25 cellular contexts compared by ENCODE assay signal in genomic region chr13:67440240-67440639, GRCh38.
DNase-seq lines count a peak whose midpoint lies in the region; ATAC-seq, FAIRE-seq and TF ChIP-seq lines count a peak whose summit lies in the region.
"Had no signal": no experiment of that assay in that cellular context is flagged by ENCODE, and none has a peak within 500 bp of the region (broad histone marks: within the 10 kb centered on the region; RNA-seq: fewer than 3 reads in every experiment).

No MANE protein-coding gene starts in this region.

- H3K9me1 ChIP-seq in K562 (ENCODE audit: control insufficient read depth, insufficient read depth, low read length), result no peaks in the 10 kb centered on the region

- H3K4me2 ChIP-seq in K562 (ENCODE audit: insufficient read depth, low read length), result no peak overlapping the region

- CTCF ChIA-PET in K562 (lab: Yijun Ruan, JAX; ENCODE audit: low intra/inter-chr PET ratio), result no interaction called here

- H2AFZ ChIP-seq in K562 (ENCODE audit: low read depth, low read length), result no peak overlapping the region; the same call in 1 of the 2 replicates

- TF ChIP-seq CTCF in K562 (IDR thresholded peaks at IDR 0.05 in 2 of 3, conservative IDR thresholded peaks at IDR 0.05 in 1 of 3; ENCODE audit: insufficient read depth in 2 of 3, low read depth in 1 of 3, low read length in 3 of 3), result no peak

- H3K9ac ChIP-seq in K562 (ENCODE audit: insufficient read depth in 1 of 2, low read depth in 2 of 2, low read length in 2 of 2), result no peak overlapping the region

- no peaks in the 10 kb centered on the region for H4K20me1 ChIP-seq in K562 (replicated peaks; ENCODE audit: control insufficient read depth, insufficient read depth, low read length)

- WGBS in K562 (ENCODE audit: insufficient coverage, low coverage, missing lambda C conversion rate), result 2% methylated on average over 4 of the region's 4 CpGs

- POLR2A ChIA-PET in K562 (lab: Yijun Ruan, JAX), result no interaction called here

- TF ChIP-seq RAD21 in K562 (CRISPR knock-in tag; conservative IDR thresholded peaks at IDR 0.05 in 1 of 2, IDR thresholded peaks at IDR 0.05 in 1 of 2), result no peak

- intact Hi-C loops in K562 (cut with micrococcal nuclease), result no loop called here

- H3K4me3 ChIP-seq in Jurkat, Clone E6-1 (ENCODE audit: low read length), result no peak overlapping the region
- no peak overlapping the region for H3K4me3 ChIP-seq in K562
- H3K4me3 ChIP-seq: GM12878, HAP-1, Peyer's patch, SK-N-MC had no signal

- TF ChIP-seq EP300 in K562 (IDR thresholded peaks at IDR 0.05; ENCODE audit: low read length), result no peak

- no TSS peak for BruUV-seq in K562 (replicated peaks; lab: Mats Ljungman, UMichigan)

- no peak overlapping the region for H3K27ac ChIP-seq in K562 (ENCODE audit: extremely low read depth, low read depth, low read length)
- H3K27ac ChIP-seq: C4-2B, Peyer's patch, SK-N-MC had no signal

- no peak overlapping the region for H3K27ac Mint-ChIP-seq in activated T-cell treated with anti-CD3 and anti-CD28 coated beads, Interleukin-2, amount 50 U/mL, for 72 hours
- H3K27ac Mint-ChIP-seq: CD8-positive, alpha-beta T cell had no signal

- H3K36me3 ChIP-seq in K562 (ENCODE audit: control insufficient read depth, insufficient read depth, low read length), result no peaks in the 10 kb centered on the region
- H3K36me3 ChIP-seq: HAP-1, Peyer's patch had no signal

- H3K4me3 Mint-ChIP-seq in activated T-cell treated with anti-CD3 and anti-CD28 coated beads, Interleukin-2, amount 50 U/mL, for 72 hours, result no peak overlapping the region
- H3K4me3 Mint-ChIP-seq: CD8-positive, alpha-beta T cell had no signal

- H3K4me1 Mint-ChIP-seq in activated T-cell treated with anti-CD3 and anti-CD28 coated beads, Interleukin-2, amount 50 U/mL, for 72 hours (ENCODE audit: low read depth), result no peaks in the 10 kb centered on the region

- H3K79me2 ChIP-seq in K562 (ENCODE audit: control insufficient read depth, insufficient read depth, low read length), result no peaks in the 10 kb centered on the region

- no peaks in the 10 kb centered on the region for H3K9me3 ChIP-seq in K562 (replicated peaks; ENCODE audit: control insufficient read depth, insufficient read depth, low read depth, low read length)
- H3K9me3 ChIP-seq: HAP-1, Peyer's patch had no signal

- H3K9me3 Mint-ChIP-seq in activated T-cell treated with anti-CD3 and anti-CD28 coated beads, Interleukin-2, amount 50 U/mL, for 72 hours, result no peaks in the 10 kb centered on the region

- H3K4me1 ChIP-seq in K562 (replicated peaks in 1 of 2; ENCODE audit: control insufficient read depth in 2 of 2, insufficient read depth in 2 of 2, low read length in 2 of 2), result no peaks in the 10 kb centered on the region
- H3K4me1 ChIP-seq: HAP-1, Peyer's patch had no signal

- H3K27me3 ChIP-seq in K562 (ENCODE audit: control insufficient read depth in 2 of 2, insufficient read depth in 2 of 2, low read length in 2 of 2), result no peaks in the 10 kb centered on the region
- H3K27me3 ChIP-seq: Peyer's patch had no signal

- peak; percentile 46 for DNase-seq in Jurkat, Clone E6-1 (ENCODE audit: low read depth, low spot score)
- DNase-seq in OCI-M1 (lab: John Stamatoyannopoulos, UW) (peak; percentile 91), K562 (ENCODE audit: extremely low read depth in 1 of 4, low spot score in 3 of 4) (no peak), activated gamma-delta T cell (lab: John Stamatoyannopoulos, UW) (no peak), SK-N-DZ (ENCODE audit: low spot score) (no peak), amygdala (lab: John Stamatoyannopoulos, UW) (no peak)
- no peak for DNase-seq in activated T-cell treated with anti-CD3 and anti-CD28 coated beads, Interleukin-2, amount 50 U/mL, for 72 hours
- DNase-seq: CD8-positive, alpha-beta T cell; DMS 273 treated with DMSO at 0.1 percent for 48 hours; DMS79; EL; GDM1; GOT3; NCI-H1105 treated with DMSO at 0.1 percent for 48 hours; NCI-H1694 treated with DMSO at 0.1 percent for 48 hours; NCI-H2081; NCI-H2227 treated with DMSO at 0.1 percent for 48 hours; NCI-H526 treated with DMSO at 0.1 percent for 48 hours; Peyer's patch; SHP77 treated with DMSO at 0.1 percent for 48 hours; SW 1271 had no signal

- H3K36me3 Mint-ChIP-seq in activated T-cell treated with anti-CD3 and anti-CD28 coated beads, Interleukin-2, amount 50 U/mL, for 72 hours (ENCODE audit: insufficient read depth in 2 of 2), result no peaks in the 10 kb centered on the region
- H3K36me3 Mint-ChIP-seq: CD8-positive, alpha-beta T cell had no signal

- ATAC-seq in K562, result no peak
- no peak for ATAC-seq in activated T-cell treated with anti-CD3 and anti-CD28 coated beads, Interleukin-2, amount 50 U/mL, for 72 hours (replicated peaks in 1 of 2)
- ATAC-seq: CD8-positive, alpha-beta T cell; GM12878 had no signal

- H3K27me3 Mint-ChIP-seq in activated T-cell treated with anti-CD3 and anti-CD28 coated beads, Interleukin-2, amount 50 U/mL, for 72 hours (ENCODE audit: low read depth), result no peaks in the 10 kb centered on the region

- no peak for FAIRE-seq in K562 (lab: Jason Lieb, UNC)
- FAIRE-seq: GM12878 had no signal

- in situ Hi-C loops in K562 (cut with MboI), result no loop called here

- TF ChIP-seq POLR2A in K562 (conservative IDR thresholded peaks at IDR 0.05), result no peak

TF ChIP-seq in K562, 482 proteins besides CTCF, POLR2A, EP300 and RAD21:
- no peak for TF ChIP-seq HNRNPH1 (optimal IDR thresholded peaks at IDR 0.05; ENCODE audit: low read depth, low read length)
- no peak for TF ChIP-seq NEUROD1 (IDR thresholded peaks at IDR 0.05; ENCODE audit: borderline replicate concordance, low read depth, low read length, partially characterized antibody)
- peak; percentile 49 for TF ChIP-seq CREM (IDR thresholded peaks at IDR 0.05; ENCODE audit: low read depth)

Comparison
In these comparisons a context has a peak if more than half of its experiments do, and no peak if none do; other contexts are left out.
1. DNase-seq: peak in Jurkat, Clone E6-1 (single experiment) and OCI-M1 (single experiment); none in K562 (0 of 4), activated gamma-delta T cell (single experiment), SK-N-DZ (single experiment), activated T-cell treated with anti-CD3 and anti-CD28 coated beads, Interleukin-2, amount 50 U/mL, for 72 hours (0 of 2) and amygdala (0 of 56).